Comparison of ENCODE assay signal across 9 cellular contexts in genomic region chr12:52050116-52050770, GRCh38. TPM values are rescaled to one million over a fixed set of nuclear protein-coding genes. Genes with fewer than 3 reads are reported as not detected.
A peak's percentile ranks its signal among the peaks of the same experiment; 100 is the strongest.
DNase-seq lines count a peak whose midpoint lies in the region; TF ChIP-seq lines count a peak whose summit lies in the region.
"Had no signal": no experiment of that assay in that cellular context is flagged by ENCODE, and none has a peak within 500 bp of the region (broad histone marks: within the 10 kb centered on the region; RNA-seq: fewer than 3 reads in every experiment).

No MANE protein-coding gene starts in this region.

- peaks cover 44% of the 10 kb centered on the region for H3K4me1 Mint-ChIP-seq in activated CD4-positive, alpha-beta T cell treated with anti-CD3 and anti-CD28 coated beads, Interleukin-2, amount 10 ng/mL, durations not matched to agents 24 days and 14 days

- H3K27me3 ChIP-seq in HAP-1 (ENCODE audit: low read depth): no peaks in the 10 kb centered on the region
- H3K27me3 ChIP-seq in cardiac muscle cell: no peaks in the 10 kb centered on the region

- H3K36me3 Mint-ChIP-seq in activated CD4-positive, alpha-beta T cell treated with anti-CD3 and anti-CD28 coated beads, Interleukin-2, amount 10 ng/mL, durations not matched to agents 24 days and 14 days (ENCODE audit: low read depth): peaks cover 14% of the 10 kb centered on the region

- H3K36me3 ChIP-seq in HAP-1 (replicated peaks) (peaks cover 9% of the 10 kb centered on the region), cardiac muscle cell (no peaks in the 10 kb centered on the region)

- in situ Hi-C loops in HAP-1 (cut with MboI; ENCODE audit: low sequenced_read_pairs): no loop called here

- H3K4me3 Mint-ChIP-seq in activated CD4-positive, alpha-beta T cell treated with anti-CD3 and anti-CD28 coated beads, Interleukin-2, amount 10 ng/mL, durations not matched to agents 24 days and 14 days: peak overlapping the region; percentile 97

- H3K27me3 Mint-ChIP-seq in activated CD4-positive, alpha-beta T cell treated with anti-CD3 and anti-CD28 coated beads, Interleukin-2, amount 10 ng/mL, durations not matched to agents 24 days and 14 days: peaks cover 5% of the 10 kb centered on the region

- H3K4me1 ChIP-seq in HAP-1 (peaks cover 16% of the 10 kb centered on the region), cardiac muscle cell (ENCODE audit: low read depth) (peaks cover 5% of the 10 kb centered on the region)

- H3K4me3 ChIP-seq in AG09309 (ENCODE audit: control insufficient read depth, low read depth, low read length): peak overlapping the region; percentile 72
- H3K4me3 ChIP-seq in HAP-1: peak overlapping the region; percentile 46
- H3K4me3 ChIP-seq in cardiac muscle cell: peak overlapping the region; percentile 30

- peak overlapping the region; percentile 91 for H3K27ac Mint-ChIP-seq in activated CD4-positive, alpha-beta T cell treated with anti-CD3 and anti-CD28 coated beads, Interleukin-2, amount 10 ng/mL, durations not matched to agents 24 days and 14 days

- no peaks in the 10 kb centered on the region for H3K9me3 ChIP-seq in HAP-1
- H3K9me3 ChIP-seq in cardiac muscle cell (ENCODE audit: low read depth): no peaks in the 10 kb centered on the region

- no peaks in the 10 kb centered on the region for H3K9me3 Mint-ChIP-seq in activated CD4-positive, alpha-beta T cell treated with anti-CD3 and anti-CD28 coated beads, Interleukin-2, amount 10 ng/mL, durations not matched to agents 24 days and 14 days

- DNase-seq in AG09309 (ENCODE audit: low read depth): no peak
- no peak for DNase-seq in HAP-1 (ENCODE audit: low spot score in 2 of 2)
- DNase-seq in activated CD4-positive, alpha-beta T cell treated with anti-CD3 and anti-CD28 coated beads, Interleukin-2, amount 10 ng/mL, durations not matched to agents 24 days and 14 days: no peak
- peak in 1 of 2 donors; percentile 70 for DNase-seq in cardiac muscle cell (ENCODE audit: low read depth in 1 of 2, low spot score in 1 of 2)
- peak; percentile 20 for DNase-seq in renal cortical epithelial cell (ENCODE audit: low read depth)
- no peak for DNase-seq in kidney glomerular epithelial cell (lab: John Stamatoyannopoulos, UW)
- no peak for DNase-seq in SKM-1 (lab: John Stamatoyannopoulos, UW; ENCODE audit: unreplicated experiment)
- no peak for DNase-seq in NCI-H1694 treated with DMSO at 0.1 percent for 48 hours (lab: John Stamatoyannopoulos, UW)

- no peak for TF ChIP-seq CTCF in AG09309 (IDR thresholded peaks at IDR 0.05; ENCODE audit: control insufficient read depth, insufficient read depth, low read depth, low read length, missing control alignments)
- TF ChIP-seq CTCF in cardiac muscle cell (IDR thresholded peaks at IDR 0.05; ENCODE audit: low read depth, low read length): no peak

- H3K27ac ChIP-seq in cardiac muscle cell: peak overlapping the region; percentile 97

- intact Hi-C loops in activated CD4-positive, alpha-beta T cell treated with anti-CD3 and anti-CD28 coated beads, Interleukin-2, amount 10 ng/mL, durations not matched to agents 24 days and 14 days (cut with micrococcal nuclease): loop anchor here (5.0 kb wide), 2 partner anchors 192 to 957 kb away; partner anchors contain the start of gene EIF4B

RNA-seq across cellular contexts. Expression of gene NR4A1, which starts 1.0 kb away (rescaled TPM):
- 55.0 and 57.7 TPM in 2 replicates for total RNA-seq in activated CD4-positive, alpha-beta T cell treated with anti-CD3 and anti-CD28 coated beads, Interleukin-2, amount 10 ng/mL, durations not matched to agents 24 days and 14 days
- 14.7 and 24.1 TPM in 2 replicates for total RNA-seq in cardiac muscle cell
- polyA plus RNA-seq in cardiac muscle cell: 13.7 and 23.7 TPM in 2 replicates
- 1.0 and 2.3 TPM in 2 replicates for total RNA-seq in renal cortical epithelial cell

RNA-seq across cellular contexts. Expression of gene ATG101, which starts 19.5 kb away (rescaled TPM):
- 51.2 and 61.4 TPM in 2 replicates for total RNA-seq in activated CD4-positive, alpha-beta T cell treated with anti-CD3 and anti-CD28 coated beads, Interleukin-2, amount 10 ng/mL, durations not matched to agents 24 days and 14 days
- total RNA-seq in cardiac muscle cell (37.4 and 39.9 TPM in 2 replicates), renal cortical epithelial cell (59.6 and 113 TPM in 2 replicates)
- polyA plus RNA-seq in cardiac muscle cell: 32.5 and 36.6 TPM in 2 replicates

RNA-seq across cellular contexts. Expression of gene SMIM41, which starts 29.3 kb away (rescaled TPM):
- total RNA-seq in activated CD4-positive, alpha-beta T cell treated with anti-CD3 and anti-CD28 coated beads, Interleukin-2, amount 10 ng/mL, durations not matched to agents 24 days and 14 days: 0.19 TPM in 1 of 2 replicates, not detected in the other
- not detected in 2 replicates for total RNA-seq in cardiac muscle cell
- polyA plus RNA-seq in cardiac muscle cell: not detected in 2 replicates
- 0.15 TPM in 1 of 2 replicates, not detected in the other for total RNA-seq in renal cortical epithelial cell
- total RNA-seq: lung microvascular endothelial cell had no signal

RNA-seq across cellular contexts. Expression of gene TAMALIN, which starts 43.5 kb away (rescaled TPM):
- 10.4 and 12.4 TPM in 2 replicates for total RNA-seq in activated CD4-positive, alpha-beta T cell treated with anti-CD3 and anti-CD28 coated beads, Interleukin-2, amount 10 ng/mL, durations not matched to agents 24 days and 14 days
- total RNA-seq in cardiac muscle cell: 8.2 and 12.5 TPM in 2 replicates
- polyA plus RNA-seq in cardiac muscle cell: 8.2 and 15.0 TPM in 2 replicates
- total RNA-seq in renal cortical epithelial cell: 2.2 and 3.0 TPM in 2 replicates
